1 cellular context compared by ENCODE assay signal in the genomic region with DNA sequence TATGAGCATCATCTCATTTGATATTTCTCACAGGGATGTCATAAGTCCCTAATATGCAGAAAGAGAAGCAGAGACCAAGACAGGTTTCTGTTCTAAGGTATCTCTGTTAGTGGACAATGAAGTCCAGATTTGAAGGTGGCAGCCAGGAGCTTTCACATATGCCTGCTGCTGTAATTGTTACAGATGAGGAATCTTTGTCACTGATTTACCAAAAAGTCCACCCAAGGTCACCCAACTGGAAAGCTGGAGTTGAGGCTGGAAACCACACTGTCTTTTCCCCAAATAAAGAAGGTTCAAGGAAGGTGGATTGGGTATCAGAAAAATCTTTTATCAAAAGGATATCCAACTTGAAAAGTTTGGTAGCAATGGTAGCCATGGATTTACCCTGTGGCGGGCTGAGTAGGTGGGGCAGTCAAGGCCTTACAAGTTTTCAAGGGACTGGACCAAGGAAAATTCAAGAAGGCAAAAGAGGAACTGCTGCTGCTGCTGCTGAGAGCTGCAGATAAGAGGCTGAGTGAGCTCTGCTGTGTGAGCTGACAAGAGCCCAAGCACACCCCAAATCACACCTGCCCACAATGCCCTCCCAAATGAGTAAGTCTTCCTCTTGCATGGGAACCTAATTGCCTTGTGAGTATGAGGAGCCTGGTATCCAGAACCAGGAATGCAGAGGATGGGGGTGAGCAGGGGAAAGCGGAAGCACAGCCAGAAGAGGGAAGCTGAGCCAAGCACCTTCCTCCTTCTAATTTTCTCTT.
TF ChIP-seq lines count a peak whose summit lies in the region.

No MANE protein-coding gene starts in this region.

TF ChIP-seq in K562, 482 proteins besides CTCF, POLR2A, EP300 and RAD21 (continued from another document and continues in another):
- TF ChIP-seq ZKSCAN1 (IDR thresholded peaks at IDR 0.05; ENCODE audit: low read depth, low read length) (no peak), CREBBP (IDR thresholded peaks at IDR 0.05; ENCODE audit: low read depth, low read length) (no peak), ZBED1 (IDR thresholded peaks at IDR 0.05) (0 out of 2 replicates have a peak, but pooled peaks have one; percentile 61), HDAC2 (IDR thresholded peaks at IDR 0.05) (peak; percentile 82; the same call in 1 of the 2 replicates), RBM15 (IDR thresholded peaks at IDR 0.05; ENCODE audit: insufficient read depth, low read length) (no peak), MYC (IDR thresholded peaks at IDR 0.05; ENCODE audit: low read depth, low read length) (peak; percentile 49), MYC (CRISPR knock-in tag; IDR thresholded peaks at IDR 0.05; ENCODE audit: borderline replicate concordance, low read depth) (no peak), U2AF2 (optimal IDR thresholded peaks at IDR 0.05; ENCODE audit: low read depth, low read length) (no peak), NBN (IDR thresholded peaks at IDR 0.05; ENCODE audit: low read depth) (peak; percentile 42; the same call in 1 of the 2 replicates), GATA2 (CRISPR knock-in tag; IDR thresholded peaks at IDR 0.05) (peak; percentile 92), TBL1XR1 (IDR thresholded peaks at IDR 0.05; ENCODE audit: low read length in 2 of 2) (peak in 1 of 2 experiments; percentile 56; a peak in 2 of 4 replicates), ARID1B (IDR thresholded peaks at IDR 0.05) (peak; percentile 94), SIX5 (IDR thresholded peaks at IDR 0.05; ENCODE audit: borderline replicate concordance in 1 of 2, insufficient read depth in 1 of 2, low read depth in 1 of 2, low read length in 2 of 2) (no peak), POLR2AphosphoS5 (IDR thresholded peaks at IDR 0.05; ENCODE audit: control insufficient read depth, insufficient read depth, low read depth, low read length) (peak; percentile 81), TRIM24 (IDR thresholded peaks at IDR 0.05) (peak; percentile 85 to 89), ZEB2 (IDR thresholded peaks at IDR 0.05) (peak; percentile 83), HDAC1 (IDR thresholded peaks at IDR 0.05) (peak in 1 of 2 experiments; percentile 80; a peak in 2 of 4 replicates), SRSF3 (IDR thresholded peaks at IDR 0.05; ENCODE audit: insufficient read depth, low read length) (no peak), RBM25 (IDR thresholded peaks at IDR 0.05; ENCODE audit: low read depth, low read length, severe bottlenecking) (no peak), THRAP3 (IDR thresholded peaks at IDR 0.05; ENCODE audit: borderline replicate concordance) (no peak), KDM4B (IDR thresholded peaks at IDR 0.05; ENCODE audit: borderline replicate concordance in 2 of 2, low read depth in 1 of 2) (no peak), ATF1 (CRISPR knock-in tag; IDR thresholded peaks at IDR 0.05) (no peak), ATF1 (tag; IDR thresholded peaks at IDR 0.05) (peak; percentile 12; the same call in 1 of the 2 replicates), LCOR (CRISPR knock-in tag; IDR thresholded peaks at IDR 0.05) (peak; percentile 93), RUNX1 (IDR thresholded peaks at IDR 0.05; ENCODE audit: low read depth) (no peak; the same call in 1 of the 2 replicates), JUND (IDR thresholded peaks at IDR 0.05; ENCODE audit: borderline replicate concordance, low read depth, low read length) (peak; percentile 79), JUND (tag; IDR thresholded peaks at IDR 0.05; ENCODE audit: borderline replicate concordance, low read depth, low read length) (peak; percentile 78; the same call in 1 of the 3 replicates), STAT5A (IDR thresholded peaks at IDR 0.05; ENCODE audit: borderline replicate concordance, low read length) (peak; percentile 78), ESRRA (IDR thresholded peaks at IDR 0.05; ENCODE audit: borderline replicate concordance, low read depth) (0 out of 2 replicates have a peak, but pooled peaks have one; percentile 31), TAF9B (IDR thresholded peaks at IDR 0.05; ENCODE audit: partially characterized antibody) (no peak), FOSL1 (tag; conservative IDR thresholded peaks at IDR 0.05) (peak; percentile 79), SMARCA4 (IDR thresholded peaks at IDR 0.05) (peak; percentile 91), SMARCC2 (IDR thresholded peaks at IDR 0.05; ENCODE audit: low read depth) (peak; percentile 69; the same call in 1 of the 2 replicates), ZNF644 (tag; IDR thresholded peaks at IDR 0.05; ENCODE audit: low read depth) (peak; percentile 56; the same call in 1 of the 2 replicates), TCF3 (CRISPR knock-in tag; IDR thresholded peaks at IDR 0.05) (peak; percentile 96), CBFA2T3 (IDR thresholded peaks at IDR 0.05) (peak; percentile 94), BHLHE40 (IDR thresholded peaks at IDR 0.05; ENCODE audit: low read length) (peak; percentile 88), DPF2 (IDR thresholded peaks at IDR 0.05) (peak; percentile 84), NR2C2 (CRISPR knock-in tag; IDR thresholded peaks at IDR 0.05) (no peak), NR2C2 (tag; IDR thresholded peaks at IDR 0.05) (peak; percentile 26; the same call in 1 of the 2 replicates), MBD2 (IDR thresholded peaks at IDR 0.05; ENCODE audit: borderline replicate concordance, low read depth) (peak; percentile 49; the same call in 1 of the 2 replicates), MAZ (CRISPR knock-in tag; conservative IDR thresholded peaks at IDR 0.05 in 1 of 2, IDR thresholded peaks at IDR 0.05 in 1 of 2) (peak; percentile 48 to 58; a peak in 3 of 4 replicates), NFE2 (IDR thresholded peaks at IDR 0.05; ENCODE audit: low read depth) (peak; percentile 55), MYNN (IDR thresholded peaks at IDR 0.05) (peak; percentile 55; the same call in 1 of the 2 replicates), MYNN (CRISPR knock-in tag; IDR thresholded peaks at IDR 0.05) (no peak), ETV6 (IDR thresholded peaks at IDR 0.05; ENCODE audit: borderline replicate concordance in 1 of 2, low read depth in 2 of 2, low read length in 1 of 2) (peak in 1 of 2 experiments; percentile 76; a peak in 2 of 4 replicates), ETV6 (CRISPR knock-in tag; IDR thresholded peaks at IDR 0.05; ENCODE audit: borderline replicate concordance) (no peak)
- TF ChIP-seq, protein P1, sequence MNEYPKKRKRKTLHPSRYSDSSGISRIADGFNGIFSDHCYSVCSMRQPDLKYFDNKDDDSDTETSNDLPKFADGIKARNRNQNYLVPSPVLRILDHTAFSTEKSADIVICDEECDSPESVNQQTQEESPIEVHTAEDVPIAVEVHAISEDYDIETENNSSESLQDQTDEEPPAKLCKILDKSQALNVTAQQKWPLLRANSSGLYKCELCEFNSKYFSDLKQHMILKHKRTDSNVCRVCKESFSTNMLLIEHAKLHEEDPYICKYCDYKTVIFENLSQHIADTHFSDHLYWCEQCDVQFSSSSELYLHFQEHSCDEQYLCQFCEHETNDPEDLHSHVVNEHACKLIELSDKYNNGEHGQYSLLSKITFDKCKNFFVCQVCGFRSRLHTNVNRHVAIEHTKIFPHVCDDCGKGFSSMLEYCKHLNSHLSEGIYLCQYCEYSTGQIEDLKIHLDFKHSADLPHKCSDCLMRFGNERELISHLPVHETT (CRISPR knock-in tag; conservative IDR thresholded peaks at IDR 0.05 in 1 of 2, IDR thresholded peaks at IDR 0.05 in 1 of 2): peak in 1 of 2 experiments; percentile 73; a peak in 1 of 4 replicates
- TF ChIP-seq, protein P2, sequence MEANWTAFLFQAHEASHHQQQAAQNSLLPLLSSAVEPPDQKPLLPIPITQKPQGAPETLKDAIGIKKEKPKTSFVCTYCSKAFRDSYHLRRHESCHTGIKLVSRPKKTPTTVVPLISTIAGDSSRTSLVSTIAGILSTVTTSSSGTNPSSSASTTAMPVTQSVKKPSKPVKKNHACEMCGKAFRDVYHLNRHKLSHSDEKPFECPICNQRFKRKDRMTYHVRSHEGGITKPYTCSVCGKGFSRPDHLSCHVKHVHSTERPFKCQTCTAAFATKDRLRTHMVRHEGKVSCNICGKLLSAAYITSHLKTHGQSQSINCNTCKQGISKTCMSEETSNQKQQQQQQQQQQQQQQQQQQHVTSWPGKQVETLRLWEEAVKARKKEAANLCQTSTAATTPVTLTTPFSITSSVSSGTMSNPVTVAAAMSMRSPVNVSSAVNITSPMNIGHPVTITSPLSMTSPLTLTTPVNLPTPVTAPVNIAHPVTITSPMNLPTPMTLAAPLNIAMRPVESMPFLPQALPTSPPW (CRISPR knock-in tag; IDR thresholded peaks at IDR 0.05): peak; percentile 58
- TF ChIP-seq, protein P3, sequence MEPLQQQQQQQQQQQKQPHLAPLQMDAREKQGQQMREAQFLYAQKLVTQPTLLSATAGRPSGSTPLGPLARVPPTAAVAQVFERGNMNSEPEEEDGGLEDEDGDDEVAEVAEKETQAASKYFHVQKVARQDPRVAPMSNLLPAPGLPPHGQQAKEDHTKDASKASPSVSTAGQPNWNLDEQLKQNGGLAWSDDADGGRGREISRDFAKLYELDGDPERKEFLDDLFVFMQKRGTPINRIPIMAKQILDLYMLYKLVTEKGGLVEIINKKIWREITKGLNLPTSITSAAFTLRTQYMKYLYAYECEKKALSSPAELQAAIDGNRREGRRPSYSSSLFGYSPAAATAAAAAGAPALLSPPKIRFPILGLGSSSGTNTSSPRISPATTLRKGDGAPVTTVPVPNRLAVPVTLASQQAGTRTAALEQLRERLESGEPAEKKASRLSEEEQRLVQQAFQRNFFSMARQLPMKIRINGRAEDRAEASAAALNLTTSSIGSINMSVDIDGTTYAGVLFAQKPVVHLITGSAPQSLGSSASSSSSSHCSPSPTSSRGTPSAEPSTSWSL (CRISPR knock-in tag; IDR thresholded peaks at IDR 0.05; ENCODE audit: borderline replicate concordance): no peak
- TF ChIP-seq, protein P4, sequence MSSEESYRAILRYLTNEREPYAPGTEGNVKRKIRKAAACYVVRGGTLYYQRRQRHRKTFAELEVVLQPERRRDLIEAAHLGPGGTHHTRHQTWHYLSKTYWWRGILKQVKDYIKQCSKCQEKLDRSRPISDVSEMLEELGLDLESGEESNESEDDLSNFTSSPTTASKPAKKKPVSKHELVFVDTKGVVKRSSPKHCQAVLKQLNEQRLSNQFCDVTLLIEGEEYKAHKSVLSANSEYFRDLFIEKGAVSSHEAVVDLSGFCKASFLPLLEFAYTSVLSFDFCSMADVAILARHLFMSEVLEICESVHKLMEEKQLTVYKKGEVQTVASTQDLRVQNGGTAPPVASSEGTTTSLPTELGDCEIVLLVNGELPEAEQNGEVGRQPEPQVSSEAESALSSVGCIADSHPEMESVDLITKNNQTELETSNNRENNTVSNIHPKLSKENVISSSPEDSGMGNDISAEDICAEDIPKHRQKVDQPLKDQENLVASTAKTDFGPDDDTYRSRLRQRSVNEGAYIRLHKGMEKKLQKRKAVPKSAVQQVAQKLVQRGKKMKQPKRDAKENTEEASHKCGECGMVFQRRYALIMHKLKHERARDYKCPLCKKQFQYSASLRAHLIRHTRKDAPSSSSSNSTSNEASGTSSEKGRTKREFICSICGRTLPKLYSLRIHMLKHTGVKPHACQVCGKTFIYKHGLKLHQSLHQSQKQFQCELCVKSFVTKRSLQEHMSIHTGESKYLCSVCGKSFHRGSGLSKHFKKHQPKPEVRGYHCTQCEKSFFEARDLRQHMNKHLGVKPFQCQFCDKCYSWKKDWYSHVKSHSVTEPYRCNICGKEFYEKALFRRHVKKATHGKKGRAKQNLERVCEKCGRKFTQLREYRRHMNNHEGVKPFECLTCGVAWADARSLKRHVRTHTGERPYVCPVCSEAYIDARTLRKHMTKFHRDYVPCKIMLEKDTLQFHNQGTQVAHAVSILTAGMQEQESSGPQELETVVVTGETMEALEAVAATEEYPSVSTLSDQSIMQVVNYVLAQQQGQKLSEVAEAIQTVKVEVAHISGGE (CRISPR knock-in tag; IDR thresholded peaks at IDR 0.05): peak in 1 of 3 experiments; percentile 65; a peak in 2 of 6 replicates
- TF ChIP-seq, protein P5, sequence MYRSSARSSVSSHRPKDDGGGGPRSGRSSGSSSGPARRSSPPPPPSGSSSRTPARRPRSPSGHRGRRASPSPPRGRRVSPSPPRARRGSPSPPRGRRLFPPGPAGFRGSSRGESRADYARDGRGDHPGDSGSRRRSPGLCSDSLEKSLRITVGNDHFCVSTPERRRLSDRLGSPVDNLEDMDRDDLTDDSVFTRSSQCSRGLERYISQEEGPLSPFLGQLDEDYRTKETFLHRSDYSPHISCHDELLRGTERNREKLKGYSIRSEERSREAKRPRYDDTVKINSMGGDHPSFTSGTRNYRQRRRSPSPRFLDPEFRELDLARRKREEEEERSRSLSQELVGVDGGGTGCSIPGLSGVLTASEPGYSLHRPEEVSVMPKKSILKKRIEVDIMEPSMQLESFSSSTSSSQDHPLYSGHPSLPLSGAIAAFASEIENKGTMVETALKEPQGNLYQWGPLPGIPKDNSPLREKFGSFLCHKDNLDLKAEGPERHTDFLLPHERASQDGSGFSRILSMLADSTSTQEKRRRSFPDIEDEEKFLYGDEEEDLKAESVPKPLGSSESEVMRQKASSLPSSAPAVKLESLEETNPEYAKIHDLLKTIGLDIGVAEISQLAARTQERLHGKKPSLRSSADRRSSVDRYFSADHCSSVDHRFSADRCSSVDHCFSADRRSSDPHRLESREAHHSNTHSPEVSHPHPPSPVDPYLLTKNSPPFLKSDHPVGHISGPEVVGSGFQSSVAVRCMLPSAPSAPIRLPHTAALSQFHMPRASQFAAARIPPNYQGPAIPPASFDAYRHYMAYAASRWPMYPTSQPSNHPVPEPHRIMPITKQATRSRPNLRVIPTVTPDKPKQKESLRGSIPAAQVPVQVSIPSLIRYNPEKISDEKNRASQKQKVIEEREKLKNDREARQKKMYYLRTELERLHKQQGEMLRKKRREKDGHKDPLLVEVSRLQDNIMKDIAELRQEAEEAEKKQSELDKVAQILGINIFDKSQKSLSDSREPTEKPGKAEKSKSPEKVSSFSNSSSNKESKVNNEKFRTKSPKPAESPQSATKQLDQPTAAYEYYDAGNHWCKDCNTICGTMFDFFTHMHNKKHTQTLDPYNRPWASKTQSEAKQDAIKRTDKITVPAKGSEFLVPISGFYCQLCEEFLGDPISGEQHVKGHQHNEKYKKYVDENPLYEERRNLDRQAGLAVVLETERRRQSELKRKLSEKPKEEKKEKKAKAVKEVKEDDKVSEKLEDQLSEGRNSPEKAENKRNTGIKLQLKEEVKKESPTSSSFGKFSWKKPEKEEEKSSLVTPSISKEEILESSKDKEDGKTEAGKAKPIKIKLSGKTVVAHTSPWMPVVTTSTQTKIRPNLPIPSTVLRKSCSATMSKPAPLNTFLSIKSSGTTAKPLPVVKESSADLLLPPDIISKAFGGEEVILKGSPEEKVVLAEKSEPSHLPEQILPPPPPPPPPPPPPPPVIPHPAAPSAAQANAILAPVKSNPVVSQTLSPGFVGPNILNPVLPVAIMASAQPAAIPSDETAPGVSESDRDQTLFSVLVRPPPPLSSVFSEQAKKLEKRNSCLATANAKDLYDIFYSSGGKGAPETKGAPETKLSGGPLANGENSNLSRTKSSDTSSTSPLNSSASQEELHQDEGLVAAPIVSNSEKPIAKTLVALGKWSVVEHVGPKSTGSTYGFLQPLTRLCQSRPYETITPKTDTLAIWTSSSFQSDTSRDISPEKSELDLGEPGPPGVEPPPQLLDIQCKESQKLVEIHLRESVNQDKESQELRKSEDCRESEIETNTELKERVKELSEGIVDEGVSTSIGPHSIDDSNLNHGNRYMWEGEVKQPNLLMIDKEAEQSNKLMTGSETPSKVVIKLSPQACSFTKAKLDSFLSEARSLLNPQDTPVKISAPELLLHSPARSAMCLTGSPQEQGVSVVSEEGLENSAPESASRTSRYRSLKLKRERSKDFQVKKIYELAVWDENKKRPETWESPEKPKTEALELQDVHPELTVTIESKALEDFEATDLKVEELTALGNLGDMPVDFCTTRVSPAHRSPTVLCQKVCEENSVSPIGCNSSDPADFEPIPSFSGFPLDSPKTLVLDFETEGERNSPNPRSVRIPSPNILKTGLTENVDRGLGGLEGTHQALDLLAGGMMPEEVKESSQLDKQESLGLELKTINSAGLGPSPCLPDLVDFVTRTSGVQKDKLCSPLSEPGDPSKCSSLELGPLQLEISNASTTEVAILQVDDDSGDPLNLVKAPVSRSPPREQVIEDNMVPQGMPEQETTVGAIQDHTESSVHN (IDR thresholded peaks at IDR 0.05; ENCODE audit: borderline replicate concordance in 1 of 2, low read depth in 1 of 2): 0 out of 4 replicates have a peak, but pooled peaks of 1 of the 2 experiments have one; percentile 32
